Comparison of ENCODE assay signal across 26 cellular contexts in genomic region chr3:40265181-40265580, GRCh38. TPM values are rescaled to one million over a fixed set of nuclear protein-coding genes. Genes with fewer than 3 reads are reported as not detected.
DNase-seq lines count a peak whose midpoint lies in the region; ATAC-seq, FAIRE-seq and TF ChIP-seq lines count a peak whose summit lies in the region.
"Had no signal": no experiment of that assay in that cellular context is flagged by ENCODE, and none has a peak within 500 bp of the region (broad histone marks: within the 10 kb centered on the region; RNA-seq: fewer than 3 reads in every experiment).

No MANE protein-coding gene starts in this region.

- no peak for TF ChIP-seq POLR2A in right lobe of liver (IDR thresholded peaks at IDR 0.05)

- H3K4me1 Mint-ChIP-seq in activated naive CD8-positive, alpha-beta T cell treated with anti-CD3 and anti-CD28 coated beads for 36 hours: no peaks in the 10 kb centered on the region
- H3K4me1 Mint-ChIP-seq: B cell had no signal

- H3K27ac ChIP-seq in right lobe of liver: no peak overlapping the region
- H3K27ac ChIP-seq: C4-2B, KMS-11, RWPE1, SK-N-MC had no signal

- TF ChIP-seq CTCF in D721Med (IDR thresholded peaks at IDR 0.05; ENCODE audit: insufficient read depth, missing control alignments) (no peak), LNCaP clone FGC (IDR thresholded peaks at IDR 0.05; ENCODE audit: control insufficient read depth, extremely low read depth, insufficient read depth) (no peak), epithelial cell of proximal tubule (conservative IDR thresholded peaks at IDR 0.05; ENCODE audit: low read depth, low read length) (no peak), right lobe of liver (IDR thresholded peaks at IDR 0.05) (no peak)

- H3K27me3 Mint-ChIP-seq in activated naive CD8-positive, alpha-beta T cell treated with anti-CD3 and anti-CD28 coated beads for 36 hours: no peaks in the 10 kb centered on the region
- H3K27me3 Mint-ChIP-seq: B cell, IgD-negative memory B cell had no signal

- no peak for DNase-seq in D721Med (ENCODE audit: insufficient read length, low spot score)
- DNase-seq in LNCaP clone FGC (ENCODE audit: low read depth): peak; percentile 91
- DNase-seq in epithelial cell of proximal tubule (ENCODE audit: low read depth): peak; percentile 19
- no peak for DNase-seq in right lobe of liver
- no peak for DNase-seq in activated naive CD8-positive, alpha-beta T cell treated with anti-CD3 and anti-CD28 coated beads for 36 hours
- DNase-seq in NOMO-1 treated with dmso at 0.1 percent for 144 hours (lab: John Stamatoyannopoulos, UW; ENCODE audit: unreplicated experiment): no peak
- DNase-seq in GM19239 (ENCODE audit: insufficient read length, low spot score): no peak
- DNase-seq: CD8-positive, alpha-beta T cell; DMS79 treated with DMSO at 0.1 percent for 48 hours; GF-D8; NCI-H1417; NCI-H1694; NCI-H2029 treated with DMSO at 0.1 percent for 48 hours; NCI-H2171; NCI-H226; NCI-H510A; NCI-H748 treated with DMSO at 0.1 percent for 48 hours; SHP77 had no signal

- FAIRE-seq in D721Med (lab: Jason Lieb, UNC) (peak; percentile 51), GM19239 (lab: Jason Lieb, UNC) (no peak)
- FAIRE-seq: GM12891 had no signal

- peak; percentile 75 to 86 (median 80) for ATAC-seq in right lobe of liver
- ATAC-seq: CD8-positive, alpha-beta T cell; HCT116 had no signal

- H3K9me3 Mint-ChIP-seq in activated naive CD8-positive, alpha-beta T cell treated with anti-CD3 and anti-CD28 coated beads for 36 hours: no peaks in the 10 kb centered on the region
- H3K9me3 Mint-ChIP-seq: CD8-positive, alpha-beta T cell had no signal

- H3K4me1 ChIP-seq in right lobe of liver: peaks cover 0 to 23% (median 0%) of the 10 kb centered on the region in 4 donors

- no peaks in the 10 kb centered on the region for H3K36me3 Mint-ChIP-seq in activated naive CD8-positive, alpha-beta T cell treated with anti-CD3 and anti-CD28 coated beads for 36 hours

- no peaks in the 10 kb centered on the region for H3K9me3 ChIP-seq in right lobe of liver

- no peak overlapping the region for H3K27ac Mint-ChIP-seq in activated naive CD8-positive, alpha-beta T cell treated with anti-CD3 and anti-CD28 coated beads for 36 hours
- H3K27ac Mint-ChIP-seq: B cell; CD8-positive, alpha-beta T cell; IgD-negative memory B cell had no signal

- H3K4me3 Mint-ChIP-seq in activated naive CD8-positive, alpha-beta T cell treated with anti-CD3 and anti-CD28 coated beads for 36 hours: no peak overlapping the region
- H3K4me3 Mint-ChIP-seq: B cell; CD8-positive, alpha-beta T cell; IgD-negative memory B cell had no signal

- intact Hi-C loops in right lobe of liver (cut with DNase I): no loop called here

- no peaks in the 10 kb centered on the region for H3K27me3 ChIP-seq in right lobe of liver

- no peaks in the 10 kb centered on the region for H3K36me3 ChIP-seq in right lobe of liver

- H3K4me3 ChIP-seq in LNCaP clone FGC (ENCODE audit: low read depth, low read length) (no peak overlapping the region), epithelial cell of proximal tubule (ENCODE audit: low read depth, low read length) (no peak overlapping the region), right lobe of liver (no peak overlapping the region)
- H3K4me3 ChIP-seq: SK-N-MC had no signal

RNA-seq across cellular contexts. Expression of gene EIF1B, which starts 44.3 kb away (rescaled TPM):
- total RNA-seq in epithelial cell of proximal tubule: 10.4 and 14.3 TPM in 2 replicates
- 10 to 100 TPM; 11.1 to 26.2 (median 20.5) TPM for total RNA-seq in right lobe of liver
- total RNA-seq in activated naive CD8-positive, alpha-beta T cell treated with anti-CD3 and anti-CD28 coated beads for 36 hours: 10 to 100 TPM; 54.2 to 56.5 TPM

Comparison
In these comparisons a context has a peak if more than half of its experiments do, and no peak if none do; other contexts are left out.
1. DNase-seq: peak in LNCaP clone FGC (single experiment) and epithelial cell of proximal tubule (single experiment); none in D721Med (single experiment), right lobe of liver (0 of 3), activated naive CD8-positive, alpha-beta T cell treated with anti-CD3 and anti-CD28 coated beads for 36 hours (single experiment), NOMO-1 treated with dmso at 0.1 percent for 144 hours (single experiment) and GM19239 (single experiment).